24 cellular contexts compared by ENCODE assay signal in genomic region chr7:150359007-150359917, GRCh38. TPM values are rescaled to one million over a fixed set of nuclear protein-coding genes. Genes with fewer than 3 reads are reported as not detected.
DNase-seq lines count a peak whose midpoint lies in the region; ATAC-seq and TF ChIP-seq lines count a peak whose summit lies in the region.
"Had no signal": no experiment of that assay in that cellular context is flagged by ENCODE, and none has a peak within 500 bp of the region (broad histone marks: within the 10 kb centered on the region; RNA-seq: fewer than 3 reads in every experiment).

No MANE protein-coding gene starts in this region.

- H3K36me3 ChIP-seq in Panc1 (ENCODE audit: control insufficient read depth, insufficient read depth, low read length) (no peaks in the 10 kb centered on the region), endodermal cell (ENCODE audit: control insufficient read depth, insufficient read depth, low read length) (no peaks in the 10 kb centered on the region), upper lobe of right lung (no peaks in the 10 kb centered on the region)
- H3K36me3 ChIP-seq: WERI-Rb-1 had no signal

- H3K27ac ChIP-seq in Panc1 (ENCODE audit: low read length) (peak overlapping the region; percentile 34; the same call in 1 of the 2 replicates), endodermal cell (ENCODE audit: low read depth, low read length) (no peak overlapping the region), upper lobe of right lung (no peak overlapping the region)
- H3K27ac ChIP-seq: foreskin keratinocyte, WERI-Rb-1 had no signal

- H3K9me3 Mint-ChIP-seq in activated naive CD4-positive, alpha-beta T cell treated with anti-CD3 and anti-CD28 coated beads, Interleukin-2, amount 50 U/mL, for 24 hours: no peaks in the 10 kb centered on the region
- no peaks in the 10 kb centered on the region for H3K9me3 Mint-ChIP-seq in endodermal cell
- H3K9me3 Mint-ChIP-seq: mesothelial cell of epicardium, type B pancreatic cell had no signal

- ATAC-seq in Panc1: no peak
- ATAC-seq in upper lobe of right lung: no peak
- ATAC-seq: foreskin keratinocyte; left cardiac atrium; stimulated activated naive B cell treated with anti-CD40 and anti-IgM and Interleukin-4, amounts not matched to agents 10 μg/mL and 1 μg/mL and 100 μg/mL, for 72 hours had no signal

- intact Hi-C loops in Panc1 (cut with micrococcal nuclease; ENCODE audit: unreplicated experiment): no loop called here
- intact Hi-C loops in upper lobe of right lung (cut with DNase I): no loop called here

- peaks cover 53% of the 10 kb centered on the region for H3K4me1 Mint-ChIP-seq in activated naive CD4-positive, alpha-beta T cell treated with anti-CD3 and anti-CD28 coated beads, Interleukin-2, amount 50 U/mL, for 24 hours
- H3K4me1 Mint-ChIP-seq in endodermal cell: peaks cover 8% of the 10 kb centered on the region

- H3K4me3 Mint-ChIP-seq in activated naive CD4-positive, alpha-beta T cell treated with anti-CD3 and anti-CD28 coated beads, Interleukin-2, amount 50 U/mL, for 24 hours: no peak overlapping the region
- H3K4me3 Mint-ChIP-seq in endodermal cell: no peak overlapping the region
- H3K4me3 Mint-ChIP-seq: mesothelial cell of epicardium; stimulated activated naive B cell treated with anti-CD40 and anti-IgM and Interleukin-4, amounts not matched to agents 10 μg/mL and 1 μg/mL and 100 μg/mL, for 72 hours; type B pancreatic cell had no signal

- no peaks in the 10 kb centered on the region for H3K36me3 Mint-ChIP-seq in activated naive CD4-positive, alpha-beta T cell treated with anti-CD3 and anti-CD28 coated beads, Interleukin-2, amount 50 U/mL, for 24 hours
- H3K36me3 Mint-ChIP-seq in endodermal cell (ENCODE audit: low read depth): no peaks in the 10 kb centered on the region
- H3K36me3 Mint-ChIP-seq: brain, mesothelial cell of epicardium, type B pancreatic cell had no signal

- 83 to 89% methylated on average over 2 to 6 of the region's 6 CpGs for WGBS in endodermal cell (ENCODE audit: insufficient coverage in 1 of 2, insufficient read length in 1 of 2), 2 experiments

- in situ Hi-C loops in Panc1 (cut with HindIII; ENCODE audit: low pct_unique_long_range_greater_than_20kb, low sequenced_read_pairs): no loop called here

- DNase-seq in activated naive CD4-positive, alpha-beta T cell (lab: John Stamatoyannopoulos, UW): no peak
- DNase-seq in Panc1 (ENCODE audit: low read depth, low spot score): no peak
- DNase-seq in endodermal cell: peak; percentile 13
- peak; percentile 9 for DNase-seq in upper lobe of right lung
- DNase-seq in NCI-H446 treated with DMSO at 0.1 percent for 48 hours (lab: John Stamatoyannopoulos, UW): no peak
- no peak for DNase-seq in DMS79 (lab: John Stamatoyannopoulos, UW)
- DNase-seq in NCI-H2227 treated with DMSO at 0.1 percent for 48 hours (lab: John Stamatoyannopoulos, UW): no peak
- DNase-seq: cortex of kidney; foreskin keratinocyte; HCEC 1CT; KG1; left cardiac atrium; NCI-H1105 treated with DMSO at 0.1 percent for 48 hours; NCI-H2107; NCI-H526 treated with DMSO at 0.1 percent for 48 hours; OCI-M1; SIG-M5; stimulated activated naive B cell treated with anti-CD40 and anti-IgM and Interleukin-4, amounts not matched to agents 10 μg/mL and 1 μg/mL and 100 μg/mL, for 72 hours; WERI-Rb-1 had no signal

- H3K4me3 ChIP-seq in Panc1 (ENCODE audit: low read depth in 2 of 2, low read length in 2 of 2) (no peak overlapping the region), endodermal cell (ENCODE audit: low read length) (no peak overlapping the region), upper lobe of right lung (no peak overlapping the region)

- POLR2A ChIA-PET in Panc1 (lab: Charles Lee): no interaction called here

- TF ChIP-seq CTCF in Panc1 (IDR thresholded peaks at IDR 0.05) (no peak), endodermal cell (conservative IDR thresholded peaks at IDR 0.05) (no peak), upper lobe of right lung (IDR thresholded peaks at IDR 0.05) (no peak)

- no TSS peak for BruUV-seq in Panc1 (replicated peaks; lab: Mats Ljungman, UMichigan)

- H3K9me3 ChIP-seq in Panc1 (ENCODE audit: control insufficient read depth, insufficient read depth, low read depth, low read length): no peaks in the 10 kb centered on the region
- no peaks in the 10 kb centered on the region for H3K9me3 ChIP-seq in endodermal cell (ENCODE audit: control insufficient read depth, low read length)
- H3K9me3 ChIP-seq in upper lobe of right lung: no peaks in the 10 kb centered on the region

- no peak overlapping the region for H3K9ac ChIP-seq in endodermal cell (ENCODE audit: extremely low read depth, low read length, poor library complexity, severe bottlenecking)

- peak overlapping the region; percentile 94 for H3K27ac Mint-ChIP-seq in activated naive CD4-positive, alpha-beta T cell treated with anti-CD3 and anti-CD28 coated beads, Interleukin-2, amount 50 U/mL, for 24 hours
- no peak overlapping the region for H3K27ac Mint-ChIP-seq in endodermal cell
- H3K27ac Mint-ChIP-seq: mesothelial cell of epicardium had no signal

- CTCF ChIA-PET in Panc1 (lab: Charles Lee): no interaction called here

- H3K27me3 ChIP-seq in Panc1 (ENCODE audit: control insufficient read depth, insufficient read depth, low read length) (no peaks in the 10 kb centered on the region), endodermal cell (ENCODE audit: control insufficient read depth, insufficient read depth, low read length, poor library complexity, severe bottlenecking) (no peaks in the 10 kb centered on the region), upper lobe of right lung (no peaks in the 10 kb centered on the region)
- H3K27me3 ChIP-seq: foreskin keratinocyte had no signal

- H3K27me3 Mint-ChIP-seq in activated naive CD4-positive, alpha-beta T cell treated with anti-CD3 and anti-CD28 coated beads, Interleukin-2, amount 50 U/mL, for 24 hours: no peaks in the 10 kb centered on the region
- H3K27me3 Mint-ChIP-seq in endodermal cell (ENCODE audit: insufficient read depth): no peaks in the 10 kb centered on the region
- H3K27me3 Mint-ChIP-seq: type B pancreatic cell had no signal

- H3K4me1 ChIP-seq in Panc1 (ENCODE audit: control insufficient read depth, insufficient read depth, low read length) (peaks cover 28% of the 10 kb centered on the region), endodermal cell (ENCODE audit: control insufficient read depth, insufficient read depth, low read length) (no peaks in the 10 kb centered on the region), upper lobe of right lung (peaks cover 7% of the 10 kb centered on the region)
- H3K4me1 ChIP-seq: foreskin keratinocyte had no signal

RNA-seq across cellular contexts. Expression of gene REPIN1, which starts 9.4 kb away (rescaled TPM):
- total RNA-seq in Panc1 (2021; ENCODE audit: unreplicated experiment) (209 TPM), endodermal cell (10 to 100 TPM; 85.4 to 94.4 TPM), upper lobe of right lung (93.7 TPM)
- polyA plus RNA-seq in Panc1 (2012; ENCODE audit: insufficient read length): 158 TPM
- polyA plus RNA-seq in endodermal cell (2013, experiment 1 of 2): 136 TPM
- polyA plus RNA-seq in endodermal cell (2013, experiment 2 of 2): 119 TPM

RNA-seq across cellular contexts. Expression of gene RARRES2, which starts 17.8 kb away (rescaled TPM):
- total RNA-seq in Panc1 (2021; ENCODE audit: unreplicated experiment) (1.1 TPM), endodermal cell (10 to 100 TPM; 32.2 to 48.2 TPM), upper lobe of right lung (259 TPM)
- not detected for polyA plus RNA-seq in Panc1 (2012; ENCODE audit: insufficient read length)
- 31.3 TPM for polyA plus RNA-seq in endodermal cell (2013, experiment 1 of 2)
- polyA plus RNA-seq in endodermal cell (2013, experiment 2 of 2): 24.1 TPM
- total RNA-seq: foreskin keratinocyte; T-helper 1 cell treated with Interleukin-12 subunit alpha and Interleukin-12 subunit beta and Interleukin-4 antibody, amounts not matched to agents 30 ng/mL and 1 ng/mL, for 36 hours had no signal
- polyA plus RNA-seq: foreskin keratinocyte had no signal

RNA-seq across cellular contexts. Expression of gene ZNF775, which starts 19.9 kb away (rescaled TPM):
- total RNA-seq in Panc1 (2021; ENCODE audit: unreplicated experiment) (14.7 TPM), endodermal cell (10 to 100 TPM in 1 of 2 donors, 1 to 10 TPM in 1; 10.0 to 11.3 TPM), upper lobe of right lung (4.4 TPM)
- polyA plus RNA-seq in Panc1 (2012; ENCODE audit: insufficient read length): 14.8 TPM
- 18.8 TPM for polyA plus RNA-seq in endodermal cell (2013, experiment 1 of 2)
- 17.2 TPM for polyA plus RNA-seq in endodermal cell (2013, experiment 2 of 2)

RNA-seq across cellular contexts. Expression of gene ACTR3C, which starts 35.9 kb away (rescaled TPM):
- total RNA-seq in Panc1 (2021; ENCODE audit: unreplicated experiment): 6.5 TPM
- polyA plus RNA-seq in Panc1 (2012; ENCODE audit: insufficient read length): 2.8 TPM
- under 1 TPM in 1 of 2 donors, not detected in 1; 0.92 TPM for total RNA-seq in endodermal cell
- 0.46 TPM for polyA plus RNA-seq in endodermal cell (2013, experiment 1 of 2)
- polyA plus RNA-seq in endodermal cell (2013, experiment 2 of 2): 0.25 TPM
- 20.1 TPM for total RNA-seq in upper lobe of right lung

RNA-seq across cellular contexts. Expression of gene LRRC61, which starts 36.1 kb away (rescaled TPM):
- total RNA-seq in Panc1 (2021; ENCODE audit: unreplicated experiment) (13.8 TPM), endodermal cell (10 to 100 TPM in 1 of 2 donors, under 1 TPM in 1; 0.77 to 27.0 TPM), upper lobe of right lung (10.2 TPM)
- polyA plus RNA-seq in Panc1 (2012; ENCODE audit: insufficient read length): 24.0 TPM
- polyA plus RNA-seq in endodermal cell (2013, experiment 1 of 2): 24.5 TPM
- polyA plus RNA-seq in endodermal cell (2013, experiment 2 of 2): 22.8 TPM

Comparison
In these comparisons a context has a peak if more than half of its experiments do, and no peak if none do; other contexts are left out.
1. DNase-seq: peak in endodermal cell (single experiment) and upper lobe of right lung (single experiment); none in activated naive CD4-positive, alpha-beta T cell (0 of 4), Panc1 (single experiment), NCI-H446 treated with DMSO at 0.1 percent for 48 hours (single experiment), DMS79 (single experiment) and NCI-H2227 treated with DMSO at 0.1 percent for 48 hours (single experiment).
2. RNA of gene RARRES2, which starts 17.8 kb away (total RNA-seq): 259 TPM in upper lobe of right lung (single experiment) and 32.2 to 48.2 TPM in endodermal cell; 1.1 TPM in Panc1 (single experiment); every median in the first group is over 10 times any median in the second.